Comparison of ENCODE assay signal across 8 cellular contexts in the genomic region with DNA sequence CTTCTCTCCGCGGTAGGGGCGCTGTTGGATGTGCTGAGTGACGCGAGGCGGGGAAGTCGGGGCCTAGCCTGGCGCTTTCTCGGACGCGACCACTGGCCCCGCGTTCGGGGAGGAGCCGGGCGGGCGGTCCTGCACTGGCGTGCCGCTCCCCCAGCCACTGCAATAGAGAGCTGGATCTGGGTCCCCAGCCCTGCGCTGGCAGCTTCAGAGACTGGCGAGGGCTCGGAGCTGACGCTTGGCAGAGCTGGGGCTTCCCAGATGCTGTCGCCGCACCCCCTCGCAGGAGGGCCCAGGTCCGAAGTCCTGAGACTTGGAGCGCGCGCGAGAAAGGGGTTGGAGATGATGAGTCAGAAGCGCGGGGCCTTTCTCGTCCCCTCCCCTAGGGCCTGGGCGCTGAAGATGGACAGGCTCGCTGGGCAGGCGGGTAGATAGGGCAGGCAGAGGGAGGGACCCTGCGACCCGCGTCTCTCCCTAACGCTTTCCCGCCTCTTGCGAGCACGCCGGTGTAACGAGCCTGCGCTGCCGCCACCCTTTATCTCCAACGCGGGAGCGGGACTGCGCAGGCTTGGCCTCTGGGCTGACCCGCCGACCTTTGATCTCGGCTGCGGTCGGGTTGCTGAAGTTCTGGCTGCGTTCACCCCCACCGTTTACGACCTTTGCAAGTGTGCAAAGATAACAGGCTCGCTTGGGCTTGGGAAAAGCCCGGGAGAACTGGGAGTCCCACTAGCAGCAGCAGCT. TPM values are rescaled to one million over a fixed set of nuclear protein-coding genes. Genes with fewer than 3 reads are reported as not detected.
DNase-seq lines count a peak whose midpoint lies in the region; ATAC-seq, FAIRE-seq and TF ChIP-seq lines count a peak whose summit lies in the region.

No MANE protein-coding gene starts in this region.

- H3K27ac Mint-ChIP-seq in type B pancreatic cell: peak overlapping the region; percentile 96

- H3K36me3 ChIP-seq in heart left ventricle: no peaks in the 10 kb centered on the region

- 0% methylated on average over 59 to 62 of the region's 62 CpGs for WGBS in adipose tissue, 3 donors
- WGBS in heart left ventricle, 4 donors: 0 to 1% (median 0%) methylated on average over 53 to 62 of the region's 62 CpGs

- no peaks in the 10 kb centered on the region for H3K36me3 Mint-ChIP-seq in type B pancreatic cell

- DNase-seq in GM12891 (ENCODE audit: insufficient read length, low spot score) (peak; percentile 93), NCI-H1417 treated with DMSO at 0.1 percent for 48 hours (lab: John Stamatoyannopoulos, UW) (peak; percentile 94), SW 1271 (lab: John Stamatoyannopoulos, UW) (peak; percentile 95), heart left ventricle (peak; percentile 97 to 99 (median 97)), pons (ENCODE audit: low spot score) (peak; percentile 98), type B pancreatic cell (ENCODE audit: extremely low spot score, unreplicated experiment) (peak; percentile 95)

- H3K4me3 Mint-ChIP-seq in type B pancreatic cell: peak overlapping the region; percentile 94

- H3K4me1 Mint-ChIP-seq in type B pancreatic cell (ENCODE audit: unreplicated experiment): peaks cover 60% of the 10 kb centered on the region

- peak; percentile 94 for ATAC-seq in HG02798 (IDR thresholded peaks at IDR 0.05; ENCODE audit: poor library complexity, unreplicated experiment)
- peak; percentile 94 to 97 (median 96) for ATAC-seq in heart left ventricle

- H3K27ac ChIP-seq in adipose tissue (ENCODE audit: low read depth, low read length) (peak overlapping the region; percentile 76), heart left ventricle (peak overlapping the region; percentile 95 to 100 (median 97))

- peak; percentile 57 to 93 (median 80) for TF ChIP-seq CTCF in heart left ventricle (IDR thresholded peaks at IDR 0.05)
- TF ChIP-seq CTCF in type B pancreatic cell (conservative IDR thresholded peaks at IDR 0.05): peak; percentile 80

- no peaks in the 10 kb centered on the region for H3K27me3 ChIP-seq in heart left ventricle

- intact Hi-C loops in heart left ventricle (cut with DNase I): loop anchor here in 8 of 10 donors (1.0 to 10.0 kb wide), 15 partner anchors 12 to 639 kb away; partner anchors contain the start of genes ARHGEF40 (in 4 of the 8), RNASE4 (in 3 of the 8), ANG (in 2 of the 8) and PIP4P1 (in 1 of the 8)

- TF ChIP-seq POLR2A in GM12891 (IDR thresholded peaks at IDR 0.05; ENCODE audit: low read depth, low read length) (peak; percentile 86), heart left ventricle (IDR thresholded peaks at IDR 0.05) (peak in 1 of 2 donors; percentile 91)

- H3K9me3 Mint-ChIP-seq in type B pancreatic cell: no peaks in the 10 kb centered on the region

- H3K4me3 ChIP-seq in heart left ventricle: peak overlapping the region; percentile 61 to 88 (median 76)

- no peaks in the 10 kb centered on the region for H3K9me3 ChIP-seq in heart left ventricle

- H3K4me1 ChIP-seq in heart left ventricle: peaks cover 0 to 53% (median 37%) of the 10 kb centered on the region in 12 donors

- peak; percentile 90 for FAIRE-seq in GM12891 (lab: Jason Lieb, UNC)

- H3K27me3 Mint-ChIP-seq in type B pancreatic cell: no peaks in the 10 kb centered on the region

TF ChIP-seq in GM12891, 5 proteins besides CTCF, POLR2A, EP300 and RAD21:
- TF ChIP-seq TAF1 (IDR thresholded peaks at IDR 0.05; ENCODE audit: low read depth, low read length) (peak; percentile 57; the same call in 1 of the 2 replicates), PAX5 (IDR thresholded peaks at IDR 0.05; ENCODE audit: insufficient read depth, low read length, severe bottlenecking) (no peak), SPI1 (IDR thresholded peaks at IDR 0.05; ENCODE audit: low read depth, low read length) (no peak), POU2F2 (IDR thresholded peaks at IDR 0.05; ENCODE audit: low read depth, low read length) (no peak), POLR2AphosphoS5 (IDR thresholded peaks at IDR 0.05; ENCODE audit: low read depth, low read length) (peak; percentile 95)
TF ChIP-seq in GM12891: peak in this region for 2.

RNA-seq across cellular contexts. Expression of gene TMEM253, which starts 3.0 kb away (rescaled TPM):
- polyA plus RNA-seq in GM12891 (2012; ENCODE audit: low read depth, missing spikeins): not detected
- polyA plus RNA-seq in adipose tissue (under 1 TPM; 0.22 to 0.83 (median 0.25) TPM), heart left ventricle (under 1 TPM; 0.29 to 0.57 TPM)
- total RNA-seq in heart left ventricle (under 1 TPM in 6 of 9 donors, not detected in 3; 0.19 to 0.79 (median 0.36) TPM), type B pancreatic cell (ENCODE audit: low replicate concordance) (1.8 and 2.9 TPM in 2 replicates)

RNA-seq across cellular contexts. Expression of gene ZNF219, which starts 5.4 kb away (rescaled TPM):
- polyA plus RNA-seq in GM12891 (2012; ENCODE audit: low read depth, missing spikeins): 1.5 TPM
- polyA plus RNA-seq in adipose tissue (10 to 100 TPM; 14.4 to 56.1 (median 18.6) TPM), heart left ventricle (10 to 100 TPM; 50.0 to 57.4 TPM)
- total RNA-seq in heart left ventricle (10 to 100 TPM; 33.9 to 97.9 (median 38.2) TPM), type B pancreatic cell (ENCODE audit: low replicate concordance) (47.8 and 58.0 TPM in 2 replicates)

RNA-seq across cellular contexts. Expression of gene ARHGEF40, which starts 33.8 kb away (rescaled TPM):
- polyA plus RNA-seq in GM12891 (2012; ENCODE audit: low read depth, missing spikeins): 0.05 TPM
- polyA plus RNA-seq in adipose tissue (10 to 100 TPM; 21.6 to 67.2 (median 44.0) TPM), heart left ventricle (10 to 100 TPM; 15.5 to 18.2 TPM)
- total RNA-seq in heart left ventricle (10 to 100 TPM; 16.1 to 31.5 (median 18.8) TPM), type B pancreatic cell (ENCODE audit: low replicate concordance) (10.9 and 65.8 TPM in 2 replicates)

RNA-seq across cellular contexts. Expression of gene RNASE8, which starts 46.3 kb away (rescaled TPM):
- polyA plus RNA-seq in GM12891 (2012; ENCODE audit: low read depth, missing spikeins): not detected
- not detected for polyA plus RNA-seq in adipose tissue
- total RNA-seq in heart left ventricle: not detected
- polyA plus RNA-seq in heart left ventricle: not detected
- total RNA-seq in type B pancreatic cell (ENCODE audit: low replicate concordance): not detected in 2 replicates

RNA-seq across cellular contexts. Expression of gene OR5AU1, which starts 52.0 kb away (rescaled TPM):
- not detected for polyA plus RNA-seq in GM12891 (2012; ENCODE audit: low read depth, missing spikeins)
- polyA plus RNA-seq in adipose tissue (not detected), heart left ventricle (not detected)
- total RNA-seq in heart left ventricle (not detected), type B pancreatic cell (ENCODE audit: low replicate concordance) (0.17 TPM in 1 of 2 replicates, not detected in the other)

Comparison
In these comparisons a context has a peak if more than half of its experiments do, and no peak if none do; other contexts are left out.
1. Peak in every context shown above with its lines: DNase-seq, ATAC-seq, H3K4me3 ChIP-seq and H3K27ac ChIP-seq.